ENCODE assay signal across 8 cellular contexts in the genomic region with DNA sequence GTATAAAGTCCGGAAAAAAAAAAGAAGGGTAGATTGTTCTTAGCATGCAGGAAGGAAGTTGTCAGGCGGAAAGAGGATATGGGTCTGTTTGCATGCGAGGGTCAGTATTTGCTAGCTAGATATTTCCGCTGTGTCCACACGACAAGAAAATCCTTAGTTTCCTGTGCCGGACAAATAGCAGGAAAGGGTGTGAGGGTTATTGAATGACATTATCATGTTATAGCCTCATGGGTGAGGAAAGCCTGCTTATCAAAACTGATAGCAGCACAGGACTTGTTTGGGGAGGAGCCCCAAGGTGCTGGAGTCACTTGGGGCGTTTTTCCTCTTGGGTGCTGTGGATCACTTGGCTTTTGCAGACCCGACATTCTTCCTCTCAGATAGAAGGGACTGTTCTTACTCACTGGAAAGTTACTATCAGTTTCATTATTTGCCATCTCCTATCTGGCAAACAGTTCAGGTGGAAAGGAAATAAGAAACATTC.
DNase-seq lines count a peak whose midpoint lies in the region; ATAC-seq and TF ChIP-seq lines count a peak whose summit lies in the region.

No MANE protein-coding gene starts in this region.

- DNase-seq in activated CD4-positive, alpha-beta T cell treated with anti-CD3 and anti-CD28 coated beads, Interleukin-2, amount 10 ng/mL, durations not matched to agents 7 days and 5 days: no peak
- no peak for DNase-seq in activated CD4-positive, alpha-beta T cell treated with anti-CD3 and anti-CD28 coated beads, Interleukin-2, amount 50 U/mL, for 1 hour
- DNase-seq in HUDEP-2 (lab: John Stamatoyannopoulos, UW; ENCODE audit: unreplicated experiment in 76 of 76): peak in 50 of 76 experiments; percentile 1 to 71 (median 30)
- DNase-seq in fibroblast of pulmonary artery (ENCODE audit: low read depth): peak; percentile 52
- no peak for DNase-seq in stimulated activated naive B cell treated with anti-CD40 and anti-IgM and Interleukin-4, amounts not matched to agents 10 μg/mL and 1 μg/mL and 100 μg/mL, for 72 hours
- DNase-seq in activated CD4-positive, CD25-positive, alpha-beta regulatory T cell treated with anti-CD3 and anti-CD28 coated beads, Interleukin-2, amount 50 U/mL, for 72 hours: no peak
- DNase-seq in foreskin fibroblast: no peak
- DNase-seq in BE2C: no peak

- H3K27me3 ChIP-seq in BE2C: no peaks in the 10 kb centered on the region

- peak overlapping the region; percentile 51 for H3K27ac Mint-ChIP-seq in activated CD4-positive, alpha-beta T cell treated with anti-CD3 and anti-CD28 coated beads, Interleukin-2, amount 10 ng/mL, durations not matched to agents 7 days and 5 days
- H3K27ac Mint-ChIP-seq in stimulated activated naive B cell treated with anti-CD40 and anti-IgM and Interleukin-4, amounts not matched to agents 10 μg/mL and 1 μg/mL and 100 μg/mL, for 72 hours: peak overlapping the region; percentile 9

- peaks cover 2% of the 10 kb centered on the region for H3K27me3 Mint-ChIP-seq in activated CD4-positive, alpha-beta T cell treated with anti-CD3 and anti-CD28 coated beads, Interleukin-2, amount 10 ng/mL, durations not matched to agents 7 days and 5 days
- peaks cover 0 to 6% of the 10 kb centered on the region in 2 donors for H3K27me3 Mint-ChIP-seq in stimulated activated naive B cell treated with anti-CD40 and anti-IgM and Interleukin-4, amounts not matched to agents 10 μg/mL and 1 μg/mL and 100 μg/mL, for 72 hours

- H3K4me3 ChIP-seq in fibroblast of pulmonary artery (replicated peaks; ENCODE audit: low read depth, low read length) (no peak overlapping the region), foreskin fibroblast (ENCODE audit: low read depth in 1 of 2, low read length in 2 of 2) (no peak overlapping the region), BE2C (ENCODE audit: low read depth, low read length) (no peak overlapping the region)

- H3K9me3 Mint-ChIP-seq in activated CD4-positive, alpha-beta T cell treated with anti-CD3 and anti-CD28 coated beads, Interleukin-2, amount 10 ng/mL, durations not matched to agents 7 days and 5 days: no peaks in the 10 kb centered on the region
- no peaks in the 10 kb centered on the region for H3K9me3 Mint-ChIP-seq in stimulated activated naive B cell treated with anti-CD40 and anti-IgM and Interleukin-4, amounts not matched to agents 10 μg/mL and 1 μg/mL and 100 μg/mL, for 72 hours

- no peaks in the 10 kb centered on the region for H3K36me3 ChIP-seq in BE2C

- CTCF ChIA-PET in activated CD4-positive, alpha-beta T cell treated with anti-CD3 and anti-CD28 coated beads, Interleukin-2, amount 10 ng/mL, durations not matched to agents 7 days and 5 days (lab: Charles Lee): interaction anchor here (0.8 kb wide), 1 partner anchor 14 kb away, joined by 3 read pairs; no protein-coding TSS in a partner anchor

- TF ChIP-seq CTCF in fibroblast of pulmonary artery (IDR thresholded peaks at IDR 0.05; ENCODE audit: low read length, missing control alignments) (no peak), foreskin fibroblast (IDR thresholded peaks at IDR 0.05; ENCODE audit: low read depth, low read length) (no peak), BE2C (IDR thresholded peaks at IDR 0.05; ENCODE audit: low read depth, low read length) (no peak)

- H3K36me3 Mint-ChIP-seq in activated CD4-positive, alpha-beta T cell treated with anti-CD3 and anti-CD28 coated beads, Interleukin-2, amount 10 ng/mL, durations not matched to agents 7 days and 5 days (ENCODE audit: low read depth): no peaks in the 10 kb centered on the region
- H3K36me3 Mint-ChIP-seq in stimulated activated naive B cell treated with anti-CD40 and anti-IgM and Interleukin-4, amounts not matched to agents 10 μg/mL and 1 μg/mL and 100 μg/mL, for 72 hours: no peaks in the 10 kb centered on the region

- H3K4me1 Mint-ChIP-seq in activated CD4-positive, alpha-beta T cell treated with anti-CD3 and anti-CD28 coated beads, Interleukin-2, amount 10 ng/mL, durations not matched to agents 7 days and 5 days: peaks cover 11% of the 10 kb centered on the region
- peaks cover 3 to 7% of the 10 kb centered on the region in 2 donors for H3K4me1 Mint-ChIP-seq in stimulated activated naive B cell treated with anti-CD40 and anti-IgM and Interleukin-4, amounts not matched to agents 10 μg/mL and 1 μg/mL and 100 μg/mL, for 72 hours

- peak overlapping the region; percentile 33 for H3K4me3 Mint-ChIP-seq in activated CD4-positive, alpha-beta T cell treated with anti-CD3 and anti-CD28 coated beads, Interleukin-2, amount 10 ng/mL, durations not matched to agents 7 days and 5 days
- peak overlapping the region; percentile 44 to 61 for H3K4me3 Mint-ChIP-seq in stimulated activated naive B cell treated with anti-CD40 and anti-IgM and Interleukin-4, amounts not matched to agents 10 μg/mL and 1 μg/mL and 100 μg/mL, for 72 hours

- POLR2A ChIA-PET in activated CD4-positive, alpha-beta T cell treated with anti-CD3 and anti-CD28 coated beads, Interleukin-2, amount 10 ng/mL, durations not matched to agents 7 days and 5 days (lab: Charles Lee): no interaction called here

- H3K9me3 ChIP-seq in BE2C: no peaks in the 10 kb centered on the region

- H3K4me1 ChIP-seq in BE2C: peaks cover 9% of the 10 kb centered on the region

- ATAC-seq in stimulated activated naive B cell treated with anti-CD40 and anti-IgM and Interleukin-4, amounts not matched to agents 10 μg/mL and 1 μg/mL and 100 μg/mL, for 72 hours (replicated peaks): peak; percentile 68 to 79

Comparison
In these comparisons a context has a peak if more than half of its experiments do, and no peak if none do; other contexts are left out.
1. DNase-seq: peak in HUDEP-2 (50 of 76) and fibroblast of pulmonary artery (single experiment); none in activated CD4-positive, alpha-beta T cell treated with anti-CD3 and anti-CD28 coated beads, Interleukin-2, amount 10 ng/mL, durations not matched to agents 7 days and 5 days (single experiment), activated CD4-positive, alpha-beta T cell treated with anti-CD3 and anti-CD28 coated beads, Interleukin-2, amount 50 U/mL, for 1 hour (single experiment), stimulated activated naive B cell treated with anti-CD40 and anti-IgM and Interleukin-4, amounts not matched to agents 10 μg/mL and 1 μg/mL and 100 μg/mL, for 72 hours (single experiment), activated CD4-positive, CD25-positive, alpha-beta regulatory T cell treated with anti-CD3 and anti-CD28 coated beads, Interleukin-2, amount 50 U/mL, for 72 hours (single experiment), foreskin fibroblast (0 of 2) and BE2C (single experiment).